ENCODE assay signal across 1 cellular context in the genomic region with DNA sequence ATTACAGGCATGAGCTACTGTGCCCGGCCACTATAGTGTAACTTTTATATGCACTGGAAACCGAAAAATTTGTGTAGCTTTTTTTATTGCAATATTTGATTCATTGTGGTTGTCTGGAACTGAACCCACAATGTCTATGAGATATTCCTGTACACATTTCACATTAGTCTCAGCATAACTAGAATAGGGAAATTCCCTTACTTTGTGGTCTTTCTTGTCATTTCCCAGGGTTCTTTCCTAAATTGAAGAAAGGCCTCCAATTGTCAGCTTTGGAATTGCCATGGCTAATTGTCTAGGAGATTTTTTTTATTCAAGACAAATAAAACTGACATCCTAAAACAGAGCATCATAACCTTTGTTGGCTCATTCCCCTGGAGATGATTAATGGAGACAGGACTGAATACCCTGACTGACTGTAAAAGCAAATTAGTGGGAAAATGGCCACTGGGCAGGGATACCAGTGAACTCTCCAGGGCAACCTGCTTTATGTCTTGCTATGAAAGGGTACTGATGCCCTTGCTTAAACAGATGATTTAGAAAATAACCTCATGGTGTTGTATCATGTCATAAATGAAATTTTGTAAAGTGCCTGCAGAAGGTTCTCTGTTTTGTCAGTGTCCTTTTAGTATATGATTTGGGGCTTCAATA.
TF ChIP-seq lines count a peak whose summit lies in the region.

No MANE protein-coding gene starts in this region.

TF ChIP-seq in SK-N-SH, 30 proteins besides CTCF, POLR2A, EP300 and RAD21 (continued from another document):
- TF ChIP-seq PBX3 (IDR thresholded peaks at IDR 0.05) (peak; percentile 25; the same call in 1 of the 2 replicates), FOSL2 (IDR thresholded peaks at IDR 0.05; ENCODE audit: borderline replicate concordance, low read depth) (no peak), RXRA (IDR thresholded peaks at IDR 0.05; ENCODE audit: borderline replicate concordance, low read depth) (no peak), SMC3 (IDR thresholded peaks at IDR 0.05; ENCODE audit: low read depth, low read length) (no peak), IRF3 (IDR thresholded peaks at IDR 0.05; ENCODE audit: low read depth, low read length) (no peak), YY1 (IDR thresholded peaks at IDR 0.05; ENCODE audit: low read depth) (no peak), POLR2AphosphoS5 (IDR thresholded peaks at IDR 0.05; ENCODE audit: low read depth, low read length) (no peak), JUND (IDR thresholded peaks at IDR 0.05) (no peak), USF1 (IDR thresholded peaks at IDR 0.05; ENCODE audit: borderline replicate concordance, low read depth) (no peak)
- TF ChIP-seq, protein P1, sequence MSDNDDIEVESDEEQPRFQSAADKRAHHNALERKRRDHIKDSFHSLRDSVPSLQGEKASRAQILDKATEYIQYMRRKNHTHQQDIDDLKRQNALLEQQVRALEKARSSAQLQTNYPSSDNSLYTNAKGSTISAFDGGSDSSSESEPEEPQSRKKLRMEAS (IDR thresholded peaks at IDR 0.05; ENCODE audit: low read depth): no peak
- TF ChIP-seq, protein P2, sequence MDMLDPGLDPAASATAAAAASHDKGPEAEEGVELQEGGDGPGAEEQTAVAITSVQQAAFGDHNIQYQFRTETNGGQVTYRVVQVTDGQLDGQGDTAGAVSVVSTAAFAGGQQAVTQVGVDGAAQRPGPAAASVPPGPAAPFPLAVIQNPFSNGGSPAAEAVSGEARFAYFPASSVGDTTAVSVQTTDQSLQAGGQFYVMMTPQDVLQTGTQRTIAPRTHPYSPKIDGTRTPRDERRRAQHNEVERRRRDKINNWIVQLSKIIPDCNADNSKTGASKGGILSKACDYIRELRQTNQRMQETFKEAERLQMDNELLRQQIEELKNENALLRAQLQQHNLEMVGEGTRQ (IDR thresholded peaks at IDR 0.05; ENCODE audit: borderline replicate concordance, low read depth, low read length): no peak
